1 cellular context compared by ENCODE assay signal in the genomic region with DNA sequence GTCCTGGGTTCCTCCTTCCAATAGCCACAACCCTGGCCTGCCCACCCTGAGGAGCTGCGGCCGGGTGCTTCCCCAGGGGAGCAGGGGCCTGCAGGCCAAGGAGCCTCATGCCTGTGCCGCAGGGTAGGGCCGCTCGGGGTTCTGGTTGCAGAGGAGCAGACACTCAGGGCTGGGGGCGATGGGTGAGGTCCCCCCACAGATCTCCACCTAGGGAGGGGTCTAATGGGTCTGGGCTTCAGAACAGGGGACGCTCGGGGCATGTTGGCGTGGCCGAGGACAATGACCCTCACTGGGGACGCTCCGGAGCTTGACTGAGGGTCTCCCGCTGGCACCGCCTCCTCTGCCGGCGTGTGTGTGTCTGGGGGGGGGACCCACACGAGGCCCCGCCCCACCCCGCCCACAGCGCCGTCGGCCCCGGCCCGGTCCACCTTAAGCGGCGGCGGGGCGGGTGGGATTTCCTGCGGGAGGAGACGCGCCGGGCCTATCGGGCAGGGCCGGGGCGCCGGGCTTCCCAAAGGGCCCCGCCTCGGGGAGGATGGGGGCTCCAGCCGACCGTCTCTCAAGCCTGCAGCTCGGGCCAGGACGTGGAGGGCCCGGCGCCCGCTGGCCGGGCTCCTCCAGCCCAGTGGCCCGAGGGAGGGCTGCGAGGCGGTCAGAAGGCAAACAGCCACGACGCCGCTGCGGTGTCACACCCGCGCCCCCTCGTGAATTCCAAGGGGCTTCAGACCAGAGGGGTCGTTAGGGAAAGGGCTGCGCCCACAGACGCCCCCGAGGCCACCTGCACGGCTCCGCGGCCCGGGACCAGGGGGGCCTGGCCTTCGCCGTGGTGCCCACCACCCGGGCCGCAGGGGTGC.
TF ChIP-seq lines count a peak whose summit lies in the region.

No MANE protein-coding gene starts in this region.

TF ChIP-seq in K562, 482 proteins besides CTCF, POLR2A, EP300 and RAD21 (continued from another document):
- TF ChIP-seq, protein P1, sequence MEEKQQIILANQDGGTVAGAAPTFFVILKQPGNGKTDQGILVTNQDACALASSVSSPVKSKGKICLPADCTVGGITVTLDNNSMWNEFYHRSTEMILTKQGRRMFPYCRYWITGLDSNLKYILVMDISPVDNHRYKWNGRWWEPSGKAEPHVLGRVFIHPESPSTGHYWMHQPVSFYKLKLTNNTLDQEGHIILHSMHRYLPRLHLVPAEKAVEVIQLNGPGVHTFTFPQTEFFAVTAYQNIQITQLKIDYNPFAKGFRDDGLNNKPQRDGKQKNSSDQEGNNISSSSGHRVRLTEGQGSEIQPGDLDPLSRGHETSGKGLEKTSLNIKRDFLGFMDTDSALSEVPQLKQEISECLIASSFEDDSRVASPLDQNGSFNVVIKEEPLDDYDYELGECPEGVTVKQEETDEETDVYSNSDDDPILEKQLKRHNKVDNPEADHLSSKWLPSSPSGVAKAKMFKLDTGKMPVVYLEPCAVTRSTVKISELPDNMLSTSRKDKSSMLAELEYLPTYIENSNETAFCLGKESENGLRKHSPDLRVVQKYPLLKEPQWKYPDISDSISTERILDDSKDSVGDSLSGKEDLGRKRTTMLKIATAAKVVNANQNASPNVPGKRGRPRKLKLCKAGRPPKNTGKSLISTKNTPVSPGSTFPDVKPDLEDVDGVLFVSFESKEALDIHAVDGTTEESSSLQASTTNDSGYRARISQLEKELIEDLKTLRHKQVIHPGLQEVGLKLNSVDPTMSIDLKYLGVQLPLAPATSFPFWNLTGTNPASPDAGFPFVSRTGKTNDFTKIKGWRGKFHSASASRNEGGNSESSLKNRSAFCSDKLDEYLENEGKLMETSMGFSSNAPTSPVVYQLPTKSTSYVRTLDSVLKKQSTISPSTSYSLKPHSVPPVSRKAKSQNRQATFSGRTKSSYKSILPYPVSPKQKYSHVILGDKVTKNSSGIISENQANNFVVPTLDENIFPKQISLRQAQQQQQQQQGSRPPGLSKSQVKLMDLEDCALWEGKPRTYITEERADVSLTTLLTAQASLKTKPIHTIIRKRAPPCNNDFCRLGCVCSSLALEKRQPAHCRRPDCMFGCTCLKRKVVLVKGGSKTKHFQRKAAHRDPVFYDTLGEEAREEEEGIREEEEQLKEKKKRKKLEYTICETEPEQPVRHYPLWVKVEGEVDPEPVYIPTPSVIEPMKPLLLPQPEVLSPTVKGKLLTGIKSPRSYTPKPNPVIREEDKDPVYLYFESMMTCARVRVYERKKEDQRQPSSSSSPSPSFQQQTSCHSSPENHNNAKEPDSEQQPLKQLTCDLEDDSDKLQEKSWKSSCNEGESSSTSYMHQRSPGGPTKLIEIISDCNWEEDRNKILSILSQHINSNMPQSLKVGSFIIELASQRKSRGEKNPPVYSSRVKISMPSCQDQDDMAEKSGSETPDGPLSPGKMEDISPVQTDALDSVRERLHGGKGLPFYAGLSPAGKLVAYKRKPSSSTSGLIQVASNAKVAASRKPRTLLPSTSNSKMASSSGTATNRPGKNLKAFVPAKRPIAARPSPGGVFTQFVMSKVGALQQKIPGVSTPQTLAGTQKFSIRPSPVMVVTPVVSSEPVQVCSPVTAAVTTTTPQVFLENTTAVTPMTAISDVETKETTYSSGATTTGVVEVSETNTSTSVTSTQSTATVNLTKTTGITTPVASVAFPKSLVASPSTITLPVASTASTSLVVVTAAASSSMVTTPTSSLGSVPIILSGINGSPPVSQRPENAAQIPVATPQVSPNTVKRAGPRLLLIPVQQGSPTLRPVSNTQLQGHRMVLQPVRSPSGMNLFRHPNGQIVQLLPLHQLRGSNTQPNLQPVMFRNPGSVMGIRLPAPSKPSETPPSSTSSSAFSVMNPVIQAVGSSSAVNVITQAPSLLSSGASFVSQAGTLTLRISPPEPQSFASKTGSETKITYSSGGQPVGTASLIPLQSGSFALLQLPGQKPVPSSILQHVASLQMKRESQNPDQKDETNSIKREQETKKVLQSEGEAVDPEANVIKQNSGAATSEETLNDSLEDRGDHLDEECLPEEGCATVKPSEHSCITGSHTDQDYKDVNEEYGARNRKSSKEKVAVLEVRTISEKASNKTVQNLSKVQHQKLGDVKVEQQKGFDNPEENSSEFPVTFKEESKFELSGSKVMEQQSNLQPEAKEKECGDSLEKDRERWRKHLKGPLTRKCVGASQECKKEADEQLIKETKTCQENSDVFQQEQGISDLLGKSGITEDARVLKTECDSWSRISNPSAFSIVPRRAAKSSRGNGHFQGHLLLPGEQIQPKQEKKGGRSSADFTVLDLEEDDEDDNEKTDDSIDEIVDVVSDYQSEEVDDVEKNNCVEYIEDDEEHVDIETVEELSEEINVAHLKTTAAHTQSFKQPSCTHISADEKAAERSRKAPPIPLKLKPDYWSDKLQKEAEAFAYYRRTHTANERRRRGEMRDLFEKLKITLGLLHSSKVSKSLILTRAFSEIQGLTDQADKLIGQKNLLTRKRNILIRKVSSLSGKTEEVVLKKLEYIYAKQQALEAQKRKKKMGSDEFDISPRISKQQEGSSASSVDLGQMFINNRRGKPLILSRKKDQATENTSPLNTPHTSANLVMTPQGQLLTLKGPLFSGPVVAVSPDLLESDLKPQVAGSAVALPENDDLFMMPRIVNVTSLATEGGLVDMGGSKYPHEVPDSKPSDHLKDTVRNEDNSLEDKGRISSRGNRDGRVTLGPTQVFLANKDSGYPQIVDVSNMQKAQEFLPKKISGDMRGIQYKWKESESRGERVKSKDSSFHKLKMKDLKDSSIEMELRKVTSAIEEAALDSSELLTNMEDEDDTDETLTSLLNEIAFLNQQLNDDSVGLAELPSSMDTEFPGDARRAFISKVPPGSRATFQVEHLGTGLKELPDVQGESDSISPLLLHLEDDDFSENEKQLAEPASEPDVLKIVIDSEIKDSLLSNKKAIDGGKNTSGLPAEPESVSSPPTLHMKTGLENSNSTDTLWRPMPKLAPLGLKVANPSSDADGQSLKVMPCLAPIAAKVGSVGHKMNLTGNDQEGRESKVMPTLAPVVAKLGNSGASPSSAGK (IDR thresholded peaks at IDR 0.05), result no peak
- TF ChIP-seq ILF3 (IDR thresholded peaks at IDR 0.05; ENCODE audit: borderline replicate concordance), result no peak
- TF ChIP-seq, protein P2, sequence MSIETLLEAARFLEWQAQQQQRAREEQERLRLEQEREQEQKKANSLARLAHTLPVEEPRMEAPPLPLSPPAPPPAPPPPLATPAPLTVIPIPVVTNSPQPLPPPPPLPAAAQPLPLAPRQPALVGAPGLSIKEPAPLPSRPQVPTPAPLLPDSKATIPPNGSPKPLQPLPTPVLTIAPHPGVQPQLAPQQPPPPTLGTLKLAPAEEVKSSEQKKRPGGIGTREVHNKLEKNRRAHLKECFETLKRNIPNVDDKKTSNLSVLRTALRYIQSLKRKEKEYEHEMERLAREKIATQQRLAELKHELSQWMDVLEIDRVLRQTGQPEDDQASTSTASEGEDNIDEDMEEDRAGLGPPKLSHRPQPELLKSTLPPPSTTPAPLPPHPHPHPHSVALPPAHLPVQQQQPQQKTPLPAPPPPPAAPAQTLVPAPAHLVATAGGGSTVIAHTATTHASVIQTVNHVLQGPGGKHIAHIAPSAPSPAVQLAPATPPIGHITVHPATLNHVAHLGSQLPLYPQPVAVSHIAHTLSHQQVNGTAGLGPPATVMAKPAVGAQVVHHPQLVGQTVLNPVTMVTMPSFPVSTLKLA (conservative IDR thresholded peaks at IDR 0.05), result peak in 1 of 2 experiments; percentile 75; a peak in 2 of 4 replicates
- peak; percentile 20; the same call in 1 of the 2 replicates for TF ChIP-seq SOX6 (IDR thresholded peaks at IDR 0.05)
- TF ChIP-seq, protein P3, sequence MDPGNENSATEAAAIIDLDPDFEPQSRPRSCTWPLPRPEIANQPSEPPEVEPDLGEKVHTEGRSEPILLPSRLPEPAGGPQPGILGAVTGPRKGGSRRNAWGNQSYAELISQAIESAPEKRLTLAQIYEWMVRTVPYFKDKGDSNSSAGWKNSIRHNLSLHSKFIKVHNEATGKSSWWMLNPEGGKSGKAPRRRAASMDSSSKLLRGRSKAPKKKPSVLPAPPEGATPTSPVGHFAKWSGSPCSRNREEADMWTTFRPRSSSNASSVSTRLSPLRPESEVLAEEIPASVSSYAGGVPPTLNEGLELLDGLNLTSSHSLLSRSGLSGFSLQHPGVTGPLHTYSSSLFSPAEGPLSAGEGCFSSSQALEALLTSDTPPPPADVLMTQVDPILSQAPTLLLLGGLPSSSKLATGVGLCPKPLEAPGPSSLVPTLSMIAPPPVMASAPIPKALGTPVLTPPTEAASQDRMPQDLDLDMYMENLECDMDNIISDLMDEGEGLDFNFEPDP (CRISPR knock-in tag; IDR thresholded peaks at IDR 0.05), result 0 out of 2 replicates have a peak, but pooled peaks have one; percentile 28
- TF ChIP-seq NFE2L1 (tag; IDR thresholded peaks at IDR 0.05; ENCODE audit: borderline replicate concordance, low read depth), result no peak
- TF ChIP-seq FOXK2 (conservative IDR thresholded peaks at IDR 0.05 in 1 of 2, IDR thresholded peaks at IDR 0.05 in 1 of 2; ENCODE audit: low read depth in 2 of 2), result no peak
- TF ChIP-seq ESRRA (IDR thresholded peaks at IDR 0.05; ENCODE audit: borderline replicate concordance, low read depth), result 0 out of 2 replicates have a peak, but pooled peaks have one; percentile 33
